ENCODE assay signal across 8 cellular contexts in genomic region chr1:20717452-20718342, GRCh38. TPM values are rescaled to one million over a fixed set of nuclear protein-coding genes. Genes with fewer than 3 reads are reported as not detected.
DNase-seq lines count a peak whose midpoint lies in the region; TF ChIP-seq lines count a peak whose summit lies in the region.

Gene KIF17 (minus strand): TSS chr1:20718007. CDS start chr1:20717706, 301 bp downstream.

- H2AFZ ChIP-seq in PC-9, result no peak within 1 kb of the TSS

- H3K27me3 ChIP-seq in AG04450 (ENCODE audit: control insufficient read depth, insufficient read depth, low read length) (no peaks in the 10 kb centered on the region), PC-9 (ENCODE audit: insufficient read depth, low read depth) (no peaks in the 10 kb centered on the region), thyroid gland (no peaks in the 10 kb centered on the region)

- peak within 1 kb of the TSS; percentile 54 for H3K4me2 ChIP-seq in PC-9

- DNase-seq in AG04450 (ENCODE audit: low read depth, low spot score) (peak; percentile 39), GM19238 (ENCODE audit: insufficient read length, low spot score) (peak; percentile 73), PC-9 (peak in 1 of 2 experiments; percentile 76), fibroblast of the aortic adventitia (ENCODE audit: low read depth) (peak; percentile 69), neural crest cell (ENCODE audit: low read depth, low spot score) (peak; percentile 58), thyroid gland (peak; percentile 85 to 86), NCI-H446 (lab: John Stamatoyannopoulos, UW) (no peak)
- peak; percentile 50 for DNase-seq in activated effector memory CD4-positive, alpha-beta T cell treated with Interleukin-2 at 50 U/mL for 16 hours

- peak in 1 of 2 donors; percentile 6 for TF ChIP-seq POLR2A in thyroid gland (IDR thresholded peaks at IDR 0.05)

- no peaks in the 10 kb centered on the region for H3K36me3 ChIP-seq in PC-9 (ENCODE audit: low read depth)
- H3K36me3 ChIP-seq in thyroid gland, result no peaks in the 10 kb centered on the region

- CTCF ChIA-PET in AG04450 (lab: Charles Lee), result interaction anchor here (1.0 kb wide), 1 partner anchor 21 kb away, joined by 5 read pairs; no protein-coding TSS in a partner anchor
- CTCF ChIA-PET in PC-9 (lab: Charles Lee), result interaction anchor here (0.6 kb wide), 2 partner anchors 377 to 642 kb away, joined by 3 to 4 read pairs; no protein-coding TSS in a partner anchor

- H3K4me1 ChIP-seq in PC-9 (replicated peaks; ENCODE audit: insufficient read depth) (no peaks in the 10 kb centered on the region), thyroid gland (peaks cover 5 to 11% of the 10 kb centered on the region in 2 donors)

- no peaks in the 10 kb centered on the region for H3K9me3 Mint-ChIP-seq in neural crest cell

- peak within 1 kb of the TSS; percentile 27 for H3K27ac Mint-ChIP-seq in neural crest cell (ENCODE audit: unreplicated experiment)

- H3K36me3 Mint-ChIP-seq in neural crest cell (ENCODE audit: low read depth), result no peaks in the 10 kb centered on the region

- H3F3A ChIP-seq in PC-9 (ENCODE audit: insufficient read depth, low read depth), result no peaks in the 10 kb centered on the region

- no peaks in the 10 kb centered on the region for H4K20me1 ChIP-seq in PC-9 (ENCODE audit: insufficient read depth)

- H3K4me3 ChIP-seq in AG04450 (ENCODE audit: low read depth, low read length) (peak within 1 kb of the TSS; percentile 58), PC-9 (peak within 1 kb of the TSS; percentile 42; the same call in 1 of the 2 replicates), fibroblast of the aortic adventitia (ENCODE audit: low read depth, low read length) (peak within 1 kb of the TSS; percentile 64), thyroid gland (replicated peaks in 1 of 3) (peak within 1 kb of the TSS; percentile 8 to 40 (median 11))

- TF ChIP-seq CTCF in AG04450 (IDR thresholded peaks at IDR 0.05; ENCODE audit: low read depth, low read length) (no peak), PC-9 (conservative IDR thresholded peaks at IDR 0.05) (no peak), fibroblast of the aortic adventitia (IDR thresholded peaks at IDR 0.05; ENCODE audit: insufficient read depth, low read length) (no peak), neural crest cell (conservative IDR thresholded peaks at IDR 0.05) (no peak), thyroid gland (IDR thresholded peaks at IDR 0.05) (no peak)

- WGBS in thyroid gland, 2 donors, result 0 to 10% methylated on average over 4 to 11 of the region's 112 CpGs

- H3K4me3 Mint-ChIP-seq in neural crest cell, result peak within 1 kb of the TSS; percentile 76

- intact Hi-C loops in PC-9 (cut with micrococcal nuclease; ENCODE audit: unreplicated experiment) (no loop called here), thyroid gland (cut with DNase I) (no loop called here)

- no peak within 1 kb of the TSS for H3K27ac ChIP-seq in AG04450 (ENCODE audit: low read depth, low read length)
- no peak within 1 kb of the TSS for H3K27ac ChIP-seq in PC-9
- H3K27ac ChIP-seq in thyroid gland, result peak within 1 kb of the TSS in 2 of 3 donors; percentile 38 to 46

- H3K9me3 ChIP-seq in AG04450 (ENCODE audit: control insufficient read depth, insufficient read depth, low read length), result no peaks in the 10 kb centered on the region; the same call in 1 of the 2 replicates
- no peaks in the 10 kb centered on the region for H3K9me3 ChIP-seq in PC-9 (ENCODE audit: insufficient read depth, low read depth)
- H3K9me3 ChIP-seq in thyroid gland, result no peaks in the 10 kb centered on the region

- no peaks in the 10 kb centered on the region for H3K9me2 ChIP-seq in PC-9 (ENCODE audit: insufficient read depth)

- no peaks in the 10 kb centered on the region for H3K79me2 ChIP-seq in PC-9 (ENCODE audit: low read depth)

- POLR2A ChIA-PET in AG04450 (lab: Yijun Ruan, JAX), result interaction anchor here (0.9 to 1.4 kb wide), 5 partner anchors 15 to 69 kb away, joined by 3 to 10 read pairs (median 6); partner anchors contain the start of genes HP1BP3 and SH2D5
- POLR2A ChIA-PET in PC-9 (lab: Charles Lee; ENCODE audit: unreplicated experiment), result interaction anchor here (0.7 kb wide), 1 partner anchor 343 kb away, joined by 9 read pairs; no protein-coding TSS in a partner anchor

- H3K27me3 Mint-ChIP-seq in neural crest cell (ENCODE audit: low read depth), result peaks cover 30% of the 10 kb centered on the region

- BruUV-seq in PC-9 (replicated peaks; lab: Mats Ljungman, UMichigan), result no TSS peak

- peaks cover 15% of the 10 kb centered on the region for H3K4me1 Mint-ChIP-seq in neural crest cell

RNA-seq across cellular contexts. Expression of gene KIF17, which starts in this region (rescaled TPM):
- polyA plus RNA-seq in AG04450 (2011; rRNA removed), result 2.7 and 2.8 TPM in 2 replicates
- polyA minus RNA-seq in AG04450 (2011; rRNA and poly(A)+ RNA removed), result 3.1 and 3.6 TPM in 2 replicates
- total RNA-seq in PC-9 (2021) (1.2 and 1.7 TPM in 2 replicates), fibroblast of the aortic adventitia (ENCODE audit: low replicate concordance) (0.27 and 3.0 TPM in 2 replicates), neural crest cell (1.1 and 1.6 TPM in 2 replicates), thyroid gland (10 to 100 TPM in 1 of 4 donors, 1 to 10 TPM in 3; 7.5 to 11.5 (median 8.6) TPM)

Comparison
In these comparisons a context has a peak if more than half of its experiments do, and no peak if none do; other contexts are left out.
1. DNase-seq: peak in AG04450 (single experiment), GM19238 (single experiment), activated effector memory CD4-positive, alpha-beta T cell treated with Interleukin-2 at 50 U/mL for 16 hours (single experiment), fibroblast of the aortic adventitia (single experiment), neural crest cell (single experiment) and thyroid gland (2 of 2); none in NCI-H446 (0 of 2).
2. H3K27ac ChIP-seq: peak in thyroid gland (2 of 3); none in AG04450 (single experiment) and PC-9 (single experiment).
3. H3K4me3 ChIP-seq: peak in every context shown above with its lines; median percentile 64 in fibroblast of the aortic adventitia; 58 in AG04450; 42 in PC-9; 11 in thyroid gland.